Comparison of ENCODE assay signal across 7 cellular contexts in the genomic region with DNA sequence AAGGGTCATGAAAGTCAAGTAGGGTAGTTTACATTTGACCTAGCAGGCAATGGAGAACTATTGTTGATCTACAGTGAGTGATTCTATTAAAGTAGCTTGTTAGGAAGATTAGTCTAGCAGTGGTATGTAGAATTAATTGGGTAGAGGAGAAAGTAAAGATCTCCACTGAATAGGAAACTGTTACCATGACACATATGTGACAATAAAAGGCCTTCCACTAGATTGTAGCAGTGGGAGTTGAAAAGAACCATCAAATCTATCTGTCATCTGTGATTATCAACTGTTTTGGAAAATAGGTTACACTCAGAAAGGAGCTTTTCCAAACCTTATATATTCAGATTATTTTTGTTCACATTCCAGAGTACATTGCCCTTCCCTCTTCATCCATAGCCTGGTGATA.
"Had no signal": no experiment of that assay in that cellular context is flagged by ENCODE, and none has a peak within 500 bp of the region (broad histone marks: within the 10 kb centered on the region; RNA-seq: fewer than 3 reads in every experiment).

No MANE protein-coding gene starts in this region.

- DNase-seq: H9, HCEC 1CT, IMR-90 had no signal

- H3K4me3 ChIP-seq: GM23338 had no signal

- H2AFZ ChIP-seq: GM23338 had no signal

- H3K4me2 ChIP-seq: GM23338 had no signal

- FAIRE-seq: H1, H54, HTR-8/SVneo had no signal

- H3K27ac Mint-ChIP-seq: GM23338, H9 had no signal

- H3K4me3 Mint-ChIP-seq: GM23338, H9 had no signal

- ATAC-seq: GM23338 had no signal
